Comparison of ENCODE assay signal across 28 cellular contexts in genomic region chr2:126720647-126721046, GRCh38.
DNase-seq lines count a peak whose midpoint lies in the region; ATAC-seq and TF ChIP-seq lines count a peak whose summit lies in the region.
"Had no signal": no experiment of that assay in that cellular context is flagged by ENCODE, and none has a peak within 500 bp of the region (broad histone marks: within the 10 kb centered on the region; RNA-seq: fewer than 3 reads in every experiment).

No MANE protein-coding gene starts in this region.

- H3K4me1 Mint-ChIP-seq in H9 = no peaks in the 10 kb centered on the region
- no peaks in the 10 kb centered on the region for H3K4me1 Mint-ChIP-seq in osteocyte (ENCODE audit: unreplicated experiment)
- H3K4me1 Mint-ChIP-seq: CD4-positive, alpha-beta memory T cell; memory B cell had no signal

- no CpG with 5 or more reads among the region's 2 CpGs for WGBS in H9 (ENCODE audit: extremely low coverage, insufficient read length, low lambda C conversion rate)

- H3K27me3 Mint-ChIP-seq in H9 (ENCODE audit: low read depth) (no peaks in the 10 kb centered on the region; the same call in 1 of the 2 replicates), osteocyte (ENCODE audit: unreplicated experiment) (peaks cover 16% of the 10 kb centered on the region)
- H3K27me3 Mint-ChIP-seq: activated naive CD4-positive, alpha-beta T cell treated with anti-CD3 and anti-CD28 coated beads, Interleukin-2, amount 50 U/mL, for 24 hours; naive thymus-derived CD8-positive, alpha-beta T cell had no signal

- H3K4me3 Mint-ChIP-seq in H9 = no peak overlapping the region
- no peak overlapping the region for H3K4me3 Mint-ChIP-seq in osteocyte (ENCODE audit: unreplicated experiment)
- H3K4me3 Mint-ChIP-seq: activated naive CD4-positive, alpha-beta T cell treated with anti-CD3 and anti-CD28 coated beads, Interleukin-2, amount 50 U/mL, for 24 hours; CD4-positive, alpha-beta memory T cell; memory B cell; naive thymus-derived CD8-positive, alpha-beta T cell; type B pancreatic cell had no signal

- H3K27me3 ChIP-seq in H9 (ENCODE audit: insufficient read depth, low read length) = no peaks in the 10 kb centered on the region
- no peaks in the 10 kb centered on the region for H3K27me3 ChIP-seq in effector memory CD4-positive, alpha-beta T cell (replicated peaks; ENCODE audit: control insufficient read depth, insufficient read depth, low read length, poor library complexity, severe bottlenecking)
- H3K27me3 ChIP-seq: ascending aorta had no signal

- no peaks in the 10 kb centered on the region for H3K36me3 ChIP-seq in effector memory CD4-positive, alpha-beta T cell (ENCODE audit: control insufficient read depth, insufficient read depth, low read length)
- H3K36me3 ChIP-seq: ascending aorta, SJCRH30 had no signal

- H3K9me3 ChIP-seq in H9 (ENCODE audit: control insufficient read depth, low read depth, low read length) = no peaks in the 10 kb centered on the region
- H3K9me3 ChIP-seq in effector memory CD4-positive, alpha-beta T cell (ENCODE audit: control insufficient read depth, low read length) = peaks cover 11% of the 10 kb centered on the region

- no peak overlapping the region for H3T11ph ChIP-seq in H9 (ENCODE audit: low read length)

- TF ChIP-seq CTCF in H9 (conservative IDR thresholded peaks at IDR 0.05) (no peak), osteocyte (IDR thresholded peaks at IDR 0.05) (no peak)

- H3K4me1 ChIP-seq in H9 (ENCODE audit: insufficient read depth, low read length) = no peaks in the 10 kb centered on the region
- H3K4me1 ChIP-seq in effector memory CD4-positive, alpha-beta T cell (ENCODE audit: control insufficient read depth, insufficient read depth, low read length, poor library complexity, severe bottlenecking) = no peaks in the 10 kb centered on the region
- H3K4me1 ChIP-seq: SJCRH30 had no signal

- H4K8ac ChIP-seq in H9 (replicated peaks; ENCODE audit: insufficient read length, low read depth, low read length) = no peak overlapping the region

- H3K79me1 ChIP-seq in H9 (ENCODE audit: insufficient read depth, low read depth, low read length, poor library complexity, severe bottlenecking) = no peaks in the 10 kb centered on the region

- H3K27ac Mint-ChIP-seq in H9 = no peak overlapping the region
- H3K27ac Mint-ChIP-seq in osteocyte (ENCODE audit: unreplicated experiment) = no peak overlapping the region
- H3K27ac Mint-ChIP-seq: activated naive CD4-positive, alpha-beta T cell treated with anti-CD3 and anti-CD28 coated beads, Interleukin-2, amount 50 U/mL, for 24 hours; CD4-positive, alpha-beta memory T cell; memory B cell; type B pancreatic cell had no signal

- H2BK5ac ChIP-seq in H9 (ENCODE audit: insufficient read length, low read length) = no peak overlapping the region

- H2AK5ac ChIP-seq in H9 (ENCODE audit: insufficient read length, low read length) = no peak overlapping the region

- ATAC-seq in HG03521 (IDR thresholded peaks at IDR 0.05; ENCODE audit: unreplicated experiment) = no peak
- ATAC-seq: naive thymus-derived CD8-positive, alpha-beta T cell had no signal

- no peak overlapping the region for H4K5ac ChIP-seq in H9 (ENCODE audit: insufficient read length, low read depth, low read length)

- H4K20me1 ChIP-seq in H9 (ENCODE audit: control insufficient read depth, insufficient read depth, insufficient read length) = no peaks in the 10 kb centered on the region

- no peak overlapping the region for H3K4ac ChIP-seq in H9 (ENCODE audit: low read depth, low read length)

- no peak overlapping the region for H2BK120ac ChIP-seq in H9 (ENCODE audit: low read depth, low read length, poor library complexity, severe bottlenecking)

- H3K23ac ChIP-seq in H9 (ENCODE audit: insufficient read length, low read depth, low read length) = no peak overlapping the region

- DNase-seq in EL (peak; percentile 61), H9 (no peak), osteocyte (ENCODE audit: extremely low spot score, unreplicated experiment) (peak; percentile 72), NCI-H748 treated with DMSO at 0.1 percent for 48 hours (lab: John Stamatoyannopoulos, UW) (no peak)
- no peak for DNase-seq in effector memory CD4-positive, alpha-beta T cell
- DNase-seq: activated CD4-positive, CD25-positive, alpha-beta regulatory T cell treated with anti-CD3 and anti-CD28 coated beads, Interleukin-2, amount 50 U/mL, for 72 hours; CD4-positive, alpha-beta memory T cell; central memory CD4-positive, alpha-beta T cell; dermis blood vessel endothelial cell; DMS153; GDM1; kidney glomerular epithelial cell; naive thymus-derived CD8-positive, alpha-beta T cell; NCI-H1048; NCI-H187; NCI-H2171 treated with DMSO at 0.1 percent for 48 hours; NCI-H524; NK-92 treated with Interleukin-12 subunit alpha and Interleukin-12 subunit beta, amount 100 ng/mL, for 24 hours; occipital lobe; retina; SJCRH30; T-helper 1 cell had no signal

- H3K79me2 ChIP-seq in H9 (ENCODE audit: insufficient read depth, low read length) = no peaks in the 10 kb centered on the region

- H3K4me3 ChIP-seq in effector memory CD4-positive, alpha-beta T cell (ENCODE audit: insufficient read depth, low read depth, low read length, poor library complexity, severe bottlenecking) = no peak overlapping the region
- H3K4me3 ChIP-seq: ascending aorta, SJCRH30 had no signal

- H3K18ac ChIP-seq in H9 (ENCODE audit: insufficient read length, low read depth, low read length) = no peak overlapping the region

- 0 out of 2 replicates have a peak overlapping the region, but pooled peaks have one; percentile 29 for H3K14ac ChIP-seq in H9 (ENCODE audit: insufficient read depth, low read length)

- no peak overlapping the region for H4K91ac ChIP-seq in H9 (ENCODE audit: insufficient read length, low read depth, low read length)

- no peak overlapping the region for H3K4me2 ChIP-seq in H9 (ENCODE audit: insufficient read depth, insufficient read length, low read length)

- H3K27ac ChIP-seq in H9 (ENCODE audit: insufficient read length, low read depth, low read length) = no peak overlapping the region
- peak overlapping the region; percentile 3 for H3K27ac ChIP-seq in angular gyrus (ENCODE audit: low read depth, low read length)
- no peak overlapping the region for H3K27ac ChIP-seq in effector memory CD4-positive, alpha-beta T cell (ENCODE audit: insufficient read depth, low read length, poor library complexity, severe bottlenecking)
- H3K27ac ChIP-seq: SJCRH30 had no signal

- H2AFZ ChIP-seq in H9 (ENCODE audit: low read length) = no peak overlapping the region

- no peak overlapping the region for H3K56ac ChIP-seq in H9 (ENCODE audit: insufficient read length, low read depth, low read length)

- no peak overlapping the region for H3K9ac ChIP-seq in H9 (ENCODE audit: extremely low read depth, insufficient read length, low read length)

- no peaks in the 10 kb centered on the region for H3K23me2 ChIP-seq in H9 (ENCODE audit: insufficient read length, low read depth, low read length, poor library complexity, severe bottlenecking)

- no peak overlapping the region for H2BK12ac ChIP-seq in H9 (ENCODE audit: insufficient read length, low read depth, low read length)

- peaks cover 0 to 5% (median 2%) of the 10 kb centered on the region in 3 experiments; a peak in 4 of 7 replicates for H3K36me3 Mint-ChIP-seq in H9 (ENCODE audit: insufficient read depth in 1 of 3, low read depth in 3 of 3)
- H3K36me3 Mint-ChIP-seq in osteocyte (ENCODE audit: unreplicated experiment) = no peaks in the 10 kb centered on the region
- H3K36me3 Mint-ChIP-seq: type B pancreatic cell had no signal

- H3K9me3 Mint-ChIP-seq in H9 = peaks cover 6 to 8% of the 10 kb centered on the region in 2 experiments
- peaks cover 8% of the 10 kb centered on the region for H3K9me3 Mint-ChIP-seq in osteocyte (ENCODE audit: unreplicated experiment)

- H2BK20ac ChIP-seq in H9 (ENCODE audit: low read depth, low read length, poor library complexity, severe bottlenecking) = no peak overlapping the region

- no peak overlapping the region for H2BK15ac ChIP-seq in H9 (ENCODE audit: low read depth, low read length)

Comparison
In these comparisons a context has a peak if more than half of its experiments do, and no peak if none do; other contexts are left out.
1. DNase-seq: peak in EL (single experiment) and osteocyte (single experiment); none in H9 (single experiment), NCI-H748 treated with DMSO at 0.1 percent for 48 hours (single experiment) and effector memory CD4-positive, alpha-beta T cell (0 of 3).